In the genomic region with DNA sequence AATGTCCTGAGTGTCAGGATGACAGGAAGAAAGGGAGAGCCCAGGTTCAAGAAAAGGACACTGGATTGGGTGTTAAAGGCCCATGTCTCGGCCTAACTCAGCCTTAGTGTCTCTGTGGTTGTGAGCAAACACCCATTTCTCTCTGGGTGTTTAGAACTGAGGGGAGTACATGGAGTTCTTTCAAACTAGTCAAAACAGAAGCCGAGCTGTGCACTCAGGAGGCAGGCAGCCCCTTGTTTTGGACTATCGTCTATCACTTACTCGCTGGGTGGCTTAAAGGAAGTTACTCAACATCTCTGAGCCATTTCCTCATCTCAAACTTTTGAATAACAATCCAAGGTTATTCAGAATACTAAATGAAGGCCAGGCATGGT, we compare ENCODE assay signal across 8 cellular contexts. TPM values are rescaled to one million over a fixed set of nuclear protein-coding genes. Genes with fewer than 3 reads are reported as not detected.
DNase-seq lines count a peak whose midpoint lies in the region; ATAC-seq, FAIRE-seq and TF ChIP-seq lines count a peak whose summit lies in the region.

No MANE protein-coding gene starts in this region.

- intact Hi-C loops in GM12878 (cut with micrococcal nuclease; ENCODE audit: unreplicated experiment): no loop called here

- FAIRE-seq in GM12878 (lab: Jason Lieb, UNC): no peak

- in situ Hi-C loops in GM12878 (cut with MboI): no loop called here

- no peak for TF ChIP-seq CTCF in DND-41 (IDR thresholded peaks at IDR 0.05; ENCODE audit: borderline replicate concordance, extremely low read depth, low read length, poor library complexity, severe bottlenecking)
- no peak for TF ChIP-seq CTCF in RWPE1 (conservative IDR thresholded peaks at IDR 0.05; ENCODE audit: low read depth)
- no peak for TF ChIP-seq CTCF in GM12878 (IDR thresholded peaks at IDR 0.05 in 2 of 3, conservative IDR thresholded peaks at IDR 0.05 in 1 of 3; ENCODE audit: control insufficient read depth in 2 of 3, extremely low read depth in 1 of 3, insufficient read depth in 1 of 3, low read depth in 3 of 3, low read length in 3 of 3)
- no peak for TF ChIP-seq CTCF in foreskin keratinocyte (conservative IDR thresholded peaks at IDR 0.05)

- no peaks in the 10 kb centered on the region for H3K36me3 Mint-ChIP-seq in natural killer cell treated with Interleukin-12 subunit alpha and Interleukin-12 subunit beta and Interleukin-15 and Interleukin-18, amount 100 ng/mL, for 72 hours

- H3K4me2 ChIP-seq in DND-41 (ENCODE audit: insufficient read depth, low read length) (no peak overlapping the region), GM12878 (ENCODE audit: control insufficient read depth, insufficient read depth) (peak overlapping the region; percentile 88; the same call in 1 of the 2 replicates)

- no peaks in the 10 kb centered on the region for H3K9me3 ChIP-seq in DND-41 (ENCODE audit: insufficient read depth, low read length, severe bottlenecking)
- H3K9me3 ChIP-seq in GM12878 (replicated peaks; ENCODE audit: control insufficient read depth, insufficient read depth, low read length): no peaks in the 10 kb centered on the region; the same call in 2 of the 3 replicates

- no peak for TF ChIP-seq RAD21 in GM12878 (IDR thresholded peaks at IDR 0.05; ENCODE audit: insufficient read depth, low read depth, low read length)

- BruUV-seq in GM12878 (replicated peaks; lab: Mats Ljungman, UMichigan): no TSS peak

- no peaks in the 10 kb centered on the region for H3K79me2 ChIP-seq in DND-41 (ENCODE audit: insufficient read depth, low read length)
- H3K79me2 ChIP-seq in GM12878 (ENCODE audit: control insufficient read depth, insufficient read depth, low read length): no peaks in the 10 kb centered on the region

- SMC1A ChIA-PET in GM12878 (lab: Charles Lee; ENCODE audit: uncharacterized antibody, unreplicated experiment): interaction anchor here (0.7 to 3.0 kb wide), 8 partner anchors 10 to 84 kb away, joined by 3 to 14 read pairs (median 4); no protein-coding TSS in a partner anchor

- H3K36me3 ChIP-seq in DND-41 (ENCODE audit: insufficient read depth, low read length) (no peaks in the 10 kb centered on the region), GM12878 (ENCODE audit: control insufficient read depth in 2 of 2, insufficient read depth in 2 of 2, low read length in 1 of 2) (no peaks in the 10 kb centered on the region)

- no peak for TF ChIP-seq POLR2A in GM12878 (IDR thresholded peaks at IDR 0.05; ENCODE audit: low read depth, low read length)

- no peaks in the 10 kb centered on the region for H3K9me3 Mint-ChIP-seq in natural killer cell treated with Interleukin-12 subunit alpha and Interleukin-12 subunit beta and Interleukin-15 and Interleukin-18, amount 100 ng/mL, for 72 hours

- H3K27me3 Mint-ChIP-seq in natural killer cell treated with Interleukin-12 subunit alpha and Interleukin-12 subunit beta and Interleukin-15 and Interleukin-18, amount 100 ng/mL, for 72 hours: no peaks in the 10 kb centered on the region

- CTCF ChIA-PET in RWPE1 (lab: Yijun Ruan, JAX) (interaction anchor here (0.9 to 1.0 kb wide), 2 partner anchors 9 to 83 kb away, joined by 4 to 5 read pairs; no protein-coding TSS in a partner anchor), GM12878 (lab: Yijun Ruan, JAX) (interaction anchor here (0.7 to 16.0 kb wide), 10 partner anchors 8 to 98 kb away, joined by 3 to 332 read pairs (median 6); no protein-coding TSS in a partner anchor)

- H3K27me3 ChIP-seq in DND-41 (ENCODE audit: insufficient read depth, low read length, poor library complexity): no peaks in the 10 kb centered on the region
- H3K27me3 ChIP-seq in GM12878 (replicated peaks in 1 of 2; ENCODE audit: control insufficient read depth in 2 of 2, insufficient read depth in 2 of 2, low read length in 1 of 2): no peaks in the 10 kb centered on the region
- H3K27me3 ChIP-seq in foreskin keratinocyte: no peaks in the 10 kb centered on the region

- H3K9ac ChIP-seq in DND-41 (ENCODE audit: low read depth, low read length): peak overlapping the region; percentile 10; the same call in 1 of the 2 replicates
- H3K9ac ChIP-seq in GM12878 (ENCODE audit: control insufficient read depth, insufficient read depth, low read length): no peak overlapping the region

- H3K4me3 Mint-ChIP-seq in natural killer cell treated with Interleukin-12 subunit alpha and Interleukin-12 subunit beta and Interleukin-15 and Interleukin-18, amount 100 ng/mL, for 72 hours: peak overlapping the region; percentile 74

- POLR2A ChIA-PET in RWPE1 (lab: Yijun Ruan, JAX; ENCODE audit: low non-redundant PET): interaction anchor here (0.7 kb wide), 1 partner anchor 47 kb away, joined by 5 read pairs; the partner anchor contains the start of gene EEIG1
- POLR2A ChIA-PET in GM12878 (lab: Charles Lee): interaction anchor here (0.8 kb wide), 1 partner anchor 46 kb away, joined by 3 read pairs; the partner anchor contains the start of gene EEIG1

- ATAC-seq in DND-41 (ENCODE audit: insufficient read depth, low read depth) (no peak), GM12878 (no peak), HG03159 (IDR thresholded peaks at IDR 0.05; ENCODE audit: unreplicated experiment) (no peak), foreskin keratinocyte (no peak)
- peak; percentile 82 to 87 for ATAC-seq in natural killer cell treated with Interleukin-12 subunit alpha and Interleukin-12 subunit beta and Interleukin-15 and Interleukin-18, amount 100 ng/mL, for 72 hours

- no peak overlapping the region for H2AFZ ChIP-seq in DND-41 (ENCODE audit: low read depth, low read length)
- H2AFZ ChIP-seq in GM12878 (ENCODE audit: control insufficient read depth, low read depth, low read length): peak overlapping the region; percentile 3

- H3K27ac Mint-ChIP-seq in natural killer cell treated with Interleukin-12 subunit alpha and Interleukin-12 subunit beta and Interleukin-15 and Interleukin-18, amount 100 ng/mL, for 72 hours: peak overlapping the region; percentile 88 to 93

- no peak for DNase-seq in DND-41
- DNase-seq in RWPE1 (ENCODE audit: low spot score): no peak
- DNase-seq in GM12878 (ENCODE audit: low read depth, low spot score): no peak
- peak; percentile 76 for DNase-seq in natural killer cell treated with Interleukin-12 subunit alpha and Interleukin-12 subunit beta and Interleukin-15 and Interleukin-18, amount 100 ng/mL, for 72 hours (ENCODE audit: low spot score)
- no peak for DNase-seq in HUDEP-2 (lab: John Stamatoyannopoulos, UW; ENCODE audit: unreplicated experiment in 76 of 76)
- DNase-seq in GM19240 (ENCODE audit: insufficient read length, low spot score): no peak
- DNase-seq in foreskin keratinocyte: no peak

- H3K4me3 ChIP-seq in DND-41 (ENCODE audit: low read depth in 1 of 2, low read length in 2 of 2) (no peak overlapping the region), GM12878 (no peak overlapping the region)

- RAD21 ChIA-PET in GM12878 (lab: Charles Lee; ENCODE audit: unreplicated experiment): interaction anchor here (1.0 to 4.0 kb wide), 5 partner anchors 8 to 73 kb away, joined by 3 to 28 read pairs (median 3); no protein-coding TSS in a partner anchor

- H4K20me1 ChIP-seq in DND-41 (ENCODE audit: insufficient read depth, low read length): no peaks in the 10 kb centered on the region
- H4K20me1 ChIP-seq in GM12878 (ENCODE audit: control insufficient read depth, insufficient read depth): no peaks in the 10 kb centered on the region

- H3K4me1 Mint-ChIP-seq in natural killer cell treated with Interleukin-12 subunit alpha and Interleukin-12 subunit beta and Interleukin-15 and Interleukin-18, amount 100 ng/mL, for 72 hours (ENCODE audit: low read depth in 2 of 2): peaks cover 41 to 46% of the 10 kb centered on the region in 2 donors

- no peak for TF ChIP-seq EP300 in GM12878 (IDR thresholded peaks at IDR 0.05; ENCODE audit: borderline replicate concordance in 1 of 2, control insufficient read depth in 1 of 2, low read depth in 2 of 2, low read length in 2 of 2)

- H3K27ac ChIP-seq in DND-41 (ENCODE audit: low read length) (peak overlapping the region; percentile 68), RWPE1 (peak overlapping the region; percentile 31), GM12878 (ENCODE audit: control insufficient read depth, insufficient read depth) (peak overlapping the region; percentile 55), foreskin keratinocyte (no peak overlapping the region)

- H3K4me1 ChIP-seq in DND-41 (ENCODE audit: insufficient read depth, low read length): peaks cover 43% of the 10 kb centered on the region
- peaks cover 59% of the 10 kb centered on the region for H3K4me1 ChIP-seq in GM12878 (ENCODE audit: control insufficient read depth, insufficient read depth, low read length)
- H3K4me1 ChIP-seq in foreskin keratinocyte: no peaks in the 10 kb centered on the region

- 42% methylated on average over 4 of the region's 4 CpGs for WGBS in GM12878 (ENCODE audit: insufficient coverage, insufficient replicate concordance, low lambda C conversion rate, missing lambda C conversion rate)

RNA-seq across cellular contexts. Expression of gene NAIF1, which starts 40.0 kb away (rescaled TPM):
- total RNA-seq in GM12878 (2013; cell fraction: nucleolus; rRNA removed): 8.3 and 10.0 TPM in 2 replicates
- 10.7 and 14.2 TPM in 2 replicates for total RNA-seq in GM12878 (2014; rRNA removed)
- total RNA-seq in GM12878 (2014; rRNA removed; fragmentation: Illumina TruSeq; extraction: Trizol): 6.3 and 6.4 TPM in 2 replicates
- 8.6 and 10.3 TPM in 2 replicates for total RNA-seq in GM12878 (2021)
- polyA plus RNA-seq in GM12878 (2011; ENCODE audit: low read depth): 4.5 TPM
- 6.1 and 9.4 TPM in 2 replicates for polyA plus RNA-seq in GM12878 (2011; rRNA removed)
- polyA plus RNA-seq in GM12878 (2011; cell fraction: cytosol; rRNA removed): 12.1 and 15.0 TPM in 2 replicates
- polyA plus RNA-seq in GM12878 (2011; cell fraction: nucleus; rRNA removed): 5.9 and 7.8 TPM in 2 replicates
- 8.4 and 9.3 TPM in 2 replicates for polyA plus RNA-seq in GM12878 (2012)
- 5.2 and 6.2 TPM in 2 replicates for polyA plus RNA-seq in GM12878 (2014; fragmentation: Illumina TruSeq; extraction: Trizol)
- 1 to 10 TPM; 2.4 to 5.2 TPM for polyA plus RNA-seq in GM12878 (2014; fragmentation: Nextera tagmentation; extraction: Ambion mirVana)
- 8.5 and 9.3 TPM in 2 replicates for polyA plus RNA-seq in GM12878 (2014; rRNA removed)
- polyA plus RNA-seq in GM12878 (2016; fragmentation: Nextera tagmentation; extraction: Ambion mirVana): 1 to 10 TPM; 5.0 to 7.9 TPM
- 11.7 and 16.2 TPM in 2 replicates for polyA minus RNA-seq in GM12878 (2011; rRNA and poly(A)+ RNA removed)
- polyA minus RNA-seq in GM12878 (2011; cell fraction: cytosol; rRNA and poly(A)+ RNA removed): 6.7 and 10.7 TPM in 2 replicates
- polyA minus RNA-seq in GM12878 (2011; cell fraction: nucleus; rRNA and poly(A)+ RNA removed): 1.8 and 5.3 TPM in 2 replicates
- total RNA-seq in natural killer cell treated with Interleukin-12 subunit alpha and Interleukin-12 subunit beta and Interleukin-15 and Interleukin-18, amount 100 ng/mL, for 72 hours: 10 to 100 TPM; 15.7 to 16.4 TPM
- total RNA-seq in foreskin keratinocyte: 8.0 and 9.5 TPM in 2 replicates
- 7.8 and 8.9 TPM in 2 replicates for polyA plus RNA-seq in foreskin keratinocyte

RNA-seq across cellular contexts. Expression of gene SLC25A25, which starts 40.9 kb away (rescaled TPM):
- total RNA-seq in GM12878 (2013; cell fraction: nucleolus; rRNA removed): 21.3 and 21.7 TPM in 2 replicates
- total RNA-seq in GM12878 (2014; rRNA removed): 17.1 and 17.5 TPM in 2 replicates
- total RNA-seq in GM12878 (2014; rRNA removed; fragmentation: Illumina TruSeq; extraction: Trizol): 10.1 and 10.2 TPM in 2 replicates
- 14.3 and 15.7 TPM in 2 replicates for total RNA-seq in GM12878 (2021)
- polyA plus RNA-seq in GM12878 (2011; ENCODE audit: low read depth): 3.3 TPM
- 5.9 and 8.2 TPM in 2 replicates for polyA plus RNA-seq in GM12878 (2011; rRNA removed)
- 6.2 and 8.2 TPM in 2 replicates for polyA plus RNA-seq in GM12878 (2011; cell fraction: cytosol; rRNA removed)
- polyA plus RNA-seq in GM12878 (2011; cell fraction: nucleus; rRNA removed): 10.2 and 14.8 TPM in 2 replicates
- polyA plus RNA-seq in GM12878 (2012): 7.6 and 8.5 TPM in 2 replicates
- 3.2 and 6.6 TPM in 2 replicates for polyA plus RNA-seq in GM12878 (2014; fragmentation: Illumina TruSeq; extraction: Trizol)
- polyA plus RNA-seq in GM12878 (2014; fragmentation: Nextera tagmentation; extraction: Ambion mirVana): under 1 TPM in 1 of 2 experiments, not detected in 1; 0.04 TPM
- 12.4 and 13.4 TPM in 2 replicates for polyA plus RNA-seq in GM12878 (2014; rRNA removed)
- 10 to 100 TPM; 12.4 to 13.6 TPM for polyA plus RNA-seq in GM12878 (2016; fragmentation: Nextera tagmentation; extraction: Ambion mirVana)
- polyA minus RNA-seq in GM12878 (2011; rRNA and poly(A)+ RNA removed): 5.6 and 9.7 TPM in 2 replicates
- polyA minus RNA-seq in GM12878 (2011; cell fraction: cytosol; rRNA and poly(A)+ RNA removed): 3.7 and 5.5 TPM in 2 replicates
- polyA minus RNA-seq in GM12878 (2011; cell fraction: nucleus; rRNA and poly(A)+ RNA removed): 3.9 and 5.6 TPM in 2 replicates
- total RNA-seq in natural killer cell treated with Interleukin-12 subunit alpha and Interleukin-12 subunit beta and Interleukin-15 and Interleukin-18, amount 100 ng/mL, for 72 hours: 10 to 100 TPM; 15.0 to 23.2 TPM
- total RNA-seq in foreskin keratinocyte: 8.0 and 8.7 TPM in 2 replicates
- polyA plus RNA-seq in foreskin keratinocyte: 3.8 and 4.8 TPM in 2 replicates

RNA-seq across cellular contexts. Expression of gene EEIG1, which starts 46.4 kb away (rescaled TPM):
- 23.5 and 27.2 TPM in 2 replicates for total RNA-seq in GM12878 (2013; cell fraction: nucleolus; rRNA removed)
- 7.4 TPM in 2 replicates for total RNA-seq in GM12878 (2014; rRNA removed)
- 8.5 and 9.5 TPM in 2 replicates for total RNA-seq in GM12878 (2014; rRNA removed; fragmentation: Illumina TruSeq; extraction: Trizol)
- 69.7 and 75.9 TPM in 2 replicates for total RNA-seq in GM12878 (2021)
- 116 TPM for polyA plus RNA-seq in GM12878 (2011; ENCODE audit: low read depth)
- polyA plus RNA-seq in GM12878 (2011; rRNA removed): 3.3 and 6.6 TPM in 2 replicates
- 10.5 and 12.0 TPM in 2 replicates for polyA plus RNA-seq in GM12878 (2011; cell fraction: cytosol; rRNA removed)
- polyA plus RNA-seq in GM12878 (2011; cell fraction: nucleus; rRNA removed): 13.2 and 14.7 TPM in 2 replicates
- 61.5 and 83.9 TPM in 2 replicates for polyA plus RNA-seq in GM12878 (2012)
- 7.2 and 16.9 TPM in 2 replicates for polyA plus RNA-seq in GM12878 (2014; fragmentation: Illumina TruSeq; extraction: Trizol)
- polyA plus RNA-seq in GM12878 (2014; fragmentation: Nextera tagmentation; extraction: Ambion mirVana): 1 to 10 TPM; 1.2 to 2.7 TPM
- 20.7 and 21.5 TPM in 2 replicates for polyA plus RNA-seq in GM12878 (2014; rRNA removed)
- polyA plus RNA-seq in GM12878 (2016; fragmentation: Nextera tagmentation; extraction: Ambion mirVana): 10 to 100 TPM in 1 of 2 experiments, 1 to 10 TPM in 1; 8.5 to 12.9 TPM
- polyA minus RNA-seq in GM12878 (2011; rRNA and poly(A)+ RNA removed): 2.9 and 6.1 TPM in 2 replicates
- 4.0 and 8.6 TPM in 2 replicates for polyA minus RNA-seq in GM12878 (2011; cell fraction: cytosol; rRNA and poly(A)+ RNA removed)
- polyA minus RNA-seq in GM12878 (2011; cell fraction: nucleus; rRNA and poly(A)+ RNA removed): 2.8 and 6.3 TPM in 2 replicates
- 10 to 100 TPM in 1 of 2 donors, 1 to 10 TPM in 1; 8.2 to 16.4 TPM for total RNA-seq in natural killer cell treated with Interleukin-12 subunit alpha and Interleukin-12 subunit beta and Interleukin-15 and Interleukin-18, amount 100 ng/mL, for 72 hours
- total RNA-seq in foreskin keratinocyte: 4.1 and 6.1 TPM in 2 replicates
- polyA plus RNA-seq in foreskin keratinocyte: 4.0 and 5.6 TPM in 2 replicates

Comparison
In these comparisons a context has a peak if more than half of its experiments do, and no peak if none do; other contexts are left out.
1. ATAC-seq: peak in natural killer cell treated with Interleukin-12 subunit alpha and Interleukin-12 subunit beta and Interleukin-15 and Interleukin-18, amount 100 ng/mL, for 72 hours (2 of 2); none in DND-41 (single experiment), GM12878 (single experiment), HG03159 (single experiment) and foreskin keratinocyte (single experiment).